In the genomic region with DNA sequence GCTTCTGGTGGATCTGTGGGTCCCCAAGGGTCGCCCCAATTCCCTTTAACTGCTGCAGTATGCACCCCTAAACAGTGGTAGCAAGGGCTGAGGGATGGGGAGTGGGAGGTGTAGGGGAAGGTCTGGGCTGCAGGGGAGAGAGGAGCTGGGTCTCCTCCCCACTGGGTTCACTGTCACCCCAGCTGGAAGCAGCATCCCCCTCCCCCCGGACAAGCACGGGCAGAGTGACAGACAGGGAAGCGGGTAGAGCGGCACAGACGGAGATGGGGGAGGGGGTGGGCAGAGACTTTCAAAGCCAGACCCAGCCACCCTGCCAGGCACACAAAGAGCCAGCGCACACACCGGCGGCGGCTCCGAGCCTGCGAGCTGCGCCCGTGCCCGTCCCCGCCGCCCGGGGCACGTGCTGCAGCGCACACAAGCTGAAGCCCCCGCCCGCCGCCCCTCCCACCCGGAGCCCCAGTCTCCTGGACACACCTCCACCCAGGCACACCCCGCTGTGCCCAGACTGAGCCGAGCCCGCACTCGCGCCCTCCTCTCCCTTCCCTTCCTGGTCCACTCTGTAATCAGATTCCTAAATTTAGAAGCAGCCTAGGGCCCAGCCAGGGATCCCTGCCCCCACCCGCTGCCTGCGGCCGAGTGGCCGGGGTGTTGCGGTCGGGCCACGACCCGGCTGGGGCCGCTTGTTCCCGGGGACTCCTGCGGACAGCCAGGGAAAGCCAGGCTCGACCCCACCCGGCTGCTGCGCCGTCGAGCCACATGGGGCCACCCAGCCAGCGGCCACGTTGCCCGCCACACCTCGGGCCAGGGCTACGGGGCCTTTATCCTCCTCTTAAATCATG, we compare ENCODE assay signal across 8 cellular contexts. TPM values are rescaled to one million over a fixed set of nuclear protein-coding genes. Genes with fewer than 3 reads are reported as not detected.
DNase-seq lines count a peak whose midpoint lies in the region; ATAC-seq and TF ChIP-seq lines count a peak whose summit lies in the region.

No MANE protein-coding gene starts in this region.

- peak overlapping the region; percentile 66 for H3K9ac ChIP-seq in Loucy (ENCODE audit: low read depth, low read length, poor library complexity, severe bottlenecking)
- H3K9ac ChIP-seq in SK-N-MC (ENCODE audit: insufficient read length): peak overlapping the region; percentile 75

- no peaks in the 10 kb centered on the region for H3K4me1 Mint-ChIP-seq in Caco-2 (ENCODE audit: low read depth, unreplicated experiment)

- no peaks in the 10 kb centered on the region for H3K27me3 ChIP-seq in Caco-2 (replicated peaks; ENCODE audit: control insufficient read depth, insufficient read depth, low read length)
- no peaks in the 10 kb centered on the region for H3K27me3 ChIP-seq in Loucy (ENCODE audit: insufficient read depth, low read length, poor library complexity, severe bottlenecking)

- TF ChIP-seq CTCF in Caco-2 (IDR thresholded peaks at IDR 0.05; ENCODE audit: insufficient read depth in 1 of 2, low read depth in 1 of 2, low read length in 1 of 2, severe bottlenecking in 1 of 2, unreplicated experiment in 1 of 2) (no peak), Loucy (conservative IDR thresholded peaks at IDR 0.05; ENCODE audit: low read length) (no peak)

- POLR2A ChIA-PET in Caco-2 (lab: Charles Lee): no interaction called here

- H3K36me3 ChIP-seq in Caco-2 (ENCODE audit: control insufficient read depth, insufficient read depth, low read length) (no peaks in the 10 kb centered on the region), Loucy (ENCODE audit: insufficient read depth, low read length) (no peaks in the 10 kb centered on the region), SK-N-MC (ENCODE audit: insufficient read depth, low read length) (no peaks in the 10 kb centered on the region; the same call in 1 of the 2 replicates)

- H3K27ac Mint-ChIP-seq in Caco-2 (ENCODE audit: unreplicated experiment): no peak overlapping the region

- no TSS peak for BruUV-seq in Caco-2 (replicated peaks; lab: Mats Ljungman, UMichigan)

- 0 out of 2 replicates have a peak overlapping the region, but pooled peaks have one; percentile 81 for H2AFZ ChIP-seq in Loucy (ENCODE audit: low read length)

- H3K9me2 ChIP-seq in Loucy (replicated peaks; ENCODE audit: low read depth, low read length): no peaks in the 10 kb centered on the region

- no peak for ATAC-seq in HG03521 (IDR thresholded peaks at IDR 0.05; ENCODE audit: unreplicated experiment)

- peak overlapping the region; percentile 80 for H3K27ac ChIP-seq in SK-N-MC

- no peaks in the 10 kb centered on the region for H3F3A ChIP-seq in Loucy (ENCODE audit: low read depth)

- CTCF ChIA-PET in Caco-2 (lab: Charles Lee): interaction anchor here (0.5 to 1.0 kb wide), 3 partner anchors 11 to 28 kb away, joined by 3 to 5 read pairs (median 4); no protein-coding TSS in a partner anchor

- intact Hi-C loops in Caco-2 (cut with micrococcal nuclease; ENCODE audit: unreplicated experiment): loop anchor here (2.0 kb wide), 1 partner anchor 29 kb away; no protein-coding TSS in a partner anchor

- H3K4me3 ChIP-seq in Caco-2 (ENCODE audit: low read depth, low read length) (no peak overlapping the region), Loucy (ENCODE audit: low read length, poor library complexity, severe bottlenecking) (peak overlapping the region; percentile 87), SK-N-MC (peak overlapping the region; percentile 86)

- H3K27me3 Mint-ChIP-seq in Caco-2 (ENCODE audit: insufficient read depth, unreplicated experiment): no peaks in the 10 kb centered on the region

- peaks cover 13% of the 10 kb centered on the region for H3K36me3 Mint-ChIP-seq in Caco-2 (ENCODE audit: insufficient read depth, unreplicated experiment)

- H3K9me3 ChIP-seq in Caco-2 (peaks cover 9% of the 10 kb centered on the region; the same call in 1 of the 2 replicates), Loucy (ENCODE audit: insufficient read depth, low read depth, low read length) (no peaks in the 10 kb centered on the region), SK-N-MC (ENCODE audit: low read depth, low read length) (no peaks in the 10 kb centered on the region)

- peak overlapping the region; percentile 73 for H3K4me2 ChIP-seq in Loucy (ENCODE audit: low read depth, low read length, poor library complexity, severe bottlenecking)

- no peaks in the 10 kb centered on the region for H4K20me1 ChIP-seq in Loucy (ENCODE audit: insufficient read depth, low read length, poor library complexity, severe bottlenecking)

- H3K4me1 ChIP-seq in Caco-2 (0 out of 2 replicates have a peak, but pooled peaks cover 12% of the 10 kb centered on the region), Loucy (ENCODE audit: insufficient read depth, low read length, poor library complexity, severe bottlenecking) (peaks cover 14% of the 10 kb centered on the region)

- H3K4me3 Mint-ChIP-seq in Caco-2 (ENCODE audit: unreplicated experiment): peak overlapping the region; percentile 88

- no peaks in the 10 kb centered on the region for H3K9me3 Mint-ChIP-seq in Caco-2 (ENCODE audit: unreplicated experiment)

- DNase-seq in Caco-2 (no peak), SK-N-MC (ENCODE audit: low read depth, low spot score) (no peak), kidney tubule cell (ENCODE audit: low spot score) (peak; percentile 34), glomerular visceral epithelial cell (ENCODE audit: extremely low spot score) (no peak)
- DNase-seq in central memory CD4-positive, alpha-beta T cell: peak; percentile 25
- DNase-seq in stimulated activated naive CD4-positive, alpha-beta T cell treated with Interleukin-2 at 50 U/mL for 16 hours (lab: John Stamatoyannopoulos, UW): peak; percentile 12

- no peaks in the 10 kb centered on the region for H3K79me2 ChIP-seq in Loucy (ENCODE audit: insufficient read depth, low read length)

RNA-seq across cellular contexts. Expression of a gene that starts 0.9 kb away (rescaled TPM):
- 1.5 and 1.8 TPM in 2 replicates for total RNA-seq in Caco-2 (2022)

RNA-seq across cellular contexts. Expression of a gene that starts 20.9 kb away (rescaled TPM):
- 42.7 and 43.7 TPM in 2 replicates for total RNA-seq in Caco-2 (2022)

RNA-seq across cellular contexts. Expression of a gene that starts 56.5 kb away (rescaled TPM):
- total RNA-seq in Caco-2 (2022): 376 and 448 TPM in 2 replicates

Comparison
In these comparisons a context has a peak if more than half of its experiments do, and no peak if none do; other contexts are left out.
1. DNase-seq: peak in central memory CD4-positive, alpha-beta T cell (single experiment), kidney tubule cell (single experiment) and stimulated activated naive CD4-positive, alpha-beta T cell treated with Interleukin-2 at 50 U/mL for 16 hours (single experiment); none in Caco-2 (0 of 2), SK-N-MC (single experiment) and glomerular visceral epithelial cell (single experiment).